8 cellular contexts compared by ENCODE assay signal in genomic region chr14:105482486-105483110, GRCh38. TPM values are rescaled to one million over a fixed set of nuclear protein-coding genes. Genes with fewer than 3 reads are reported as not detected.
DNase-seq lines count a peak whose midpoint lies in the region; ATAC-seq, FAIRE-seq and TF ChIP-seq lines count a peak whose summit lies in the region.

No MANE protein-coding gene starts in this region.

- H3K27me3 Mint-ChIP-seq in activated CD4-positive, alpha-beta T cell treated with anti-CD3 and anti-CD28 coated beads, Interleukin-2, amount 10 ng/mL, durations not matched to agents 7 days and 5 days = peaks cover 15% of the 10 kb centered on the region

- ATAC-seq in GM12878 = no peak
- no peak for ATAC-seq in lung (ENCODE audit: insufficient read depth, low FRiP score)
- no peak for ATAC-seq in thoracic aorta (ENCODE audit: insufficient number of reproducible peaks, low FRiP score, low read depth)
- ATAC-seq in GM21529 (IDR thresholded peaks at IDR 0.05; ENCODE audit: unreplicated experiment) = no peak

- peaks cover 2% of the 10 kb centered on the region for H3K36me3 Mint-ChIP-seq in activated CD4-positive, alpha-beta T cell treated with anti-CD3 and anti-CD28 coated beads, Interleukin-2, amount 10 ng/mL, durations not matched to agents 7 days and 5 days (ENCODE audit: low read depth)

- TF ChIP-seq POLR2A in GM12878 (IDR thresholded peaks at IDR 0.05; ENCODE audit: low read depth, low read length) = no peak

- H4K20me1 ChIP-seq in GM12878 (ENCODE audit: control insufficient read depth, insufficient read depth) = no peaks in the 10 kb centered on the region

- H3K36me3 ChIP-seq in GM12878 (ENCODE audit: control insufficient read depth in 2 of 2, insufficient read depth in 2 of 2, low read length in 1 of 2) (no peaks in the 10 kb centered on the region), lung (ENCODE audit: control insufficient read depth in 2 of 2, insufficient read depth in 2 of 2, low read length in 2 of 2) (peaks cover 0 to 8% of the 10 kb centered on the region in 2 donors), thoracic aorta (peaks cover 6% of the 10 kb centered on the region)

- TF ChIP-seq CTCF in GM12878 (IDR thresholded peaks at IDR 0.05 in 2 of 3, conservative IDR thresholded peaks at IDR 0.05 in 1 of 3; ENCODE audit: control insufficient read depth in 2 of 3, extremely low read depth in 1 of 3, insufficient read depth in 1 of 3, low read depth in 3 of 3, low read length in 3 of 3) (no peak), lung (IDR thresholded peaks at IDR 0.05; ENCODE audit: control extremely low read depth, extremely low read depth) (no peak), thoracic aorta (IDR thresholded peaks at IDR 0.05) (no peak)

- POLR2A ChIA-PET in activated CD4-positive, alpha-beta T cell treated with anti-CD3 and anti-CD28 coated beads, Interleukin-2, amount 10 ng/mL, durations not matched to agents 7 days and 5 days (lab: Charles Lee) = interaction anchor here (1.0 kb wide), 1 partner anchor 9 kb away, joined by 3 read pairs; the partner anchor contains the start of gene TEDC1
- POLR2A ChIA-PET in GM12878 (lab: Charles Lee) = interaction anchor here (0.8 to 2.2 kb wide), 2 partner anchors 7 to 9 kb away, joined by 3 to 23 read pairs; no protein-coding TSS in a partner anchor

- no peaks in the 10 kb centered on the region for H3K9me3 ChIP-seq in GM12878 (replicated peaks; ENCODE audit: control insufficient read depth, insufficient read depth, low read length)
- H3K9me3 ChIP-seq in lung (ENCODE audit: control insufficient read depth in 2 of 2, insufficient read depth in 1 of 2, low read length in 1 of 2) = no peaks in the 10 kb centered on the region
- no peaks in the 10 kb centered on the region for H3K9me3 ChIP-seq in thoracic aorta

- no peak for TF ChIP-seq RAD21 in GM12878 (IDR thresholded peaks at IDR 0.05; ENCODE audit: insufficient read depth, low read depth, low read length)

- intact Hi-C loops in GM12878 (cut with micrococcal nuclease; ENCODE audit: unreplicated experiment) = loop anchor here (10.0 kb wide), 1 partner anchor 418 kb away; the partner anchor contains the start of gene GPR132

- H3K4me3 Mint-ChIP-seq in activated CD4-positive, alpha-beta T cell treated with anti-CD3 and anti-CD28 coated beads, Interleukin-2, amount 10 ng/mL, durations not matched to agents 7 days and 5 days = peak overlapping the region; percentile 58

- no TSS peak for BruUV-seq in GM12878 (replicated peaks; lab: Mats Ljungman, UMichigan)

- H3K9me3 Mint-ChIP-seq in activated CD4-positive, alpha-beta T cell treated with anti-CD3 and anti-CD28 coated beads, Interleukin-2, amount 10 ng/mL, durations not matched to agents 7 days and 5 days = no peaks in the 10 kb centered on the region

- no peak overlapping the region for H2AFZ ChIP-seq in GM12878 (ENCODE audit: control insufficient read depth, low read depth, low read length)

- in situ Hi-C loops in GM12878 (cut with MboI) = no loop called here

- H3K27me3 ChIP-seq in GM12878 (replicated peaks in 1 of 2; ENCODE audit: control insufficient read depth in 2 of 2, insufficient read depth in 2 of 2, low read length in 1 of 2) (no peaks in the 10 kb centered on the region; a peak in 1 of 4 replicates), lung (ENCODE audit: control insufficient read depth, insufficient read depth) (no peaks in the 10 kb centered on the region), thoracic aorta (replicated peaks; ENCODE audit: insufficient read depth) (no peaks in the 10 kb centered on the region)

- CTCF ChIA-PET in activated CD4-positive, alpha-beta T cell treated with anti-CD3 and anti-CD28 coated beads, Interleukin-2, amount 10 ng/mL, durations not matched to agents 7 days and 5 days (lab: Charles Lee) = interaction anchor here (1.5 to 4.0 kb wide), 6 partner anchors 12 to 181 kb away, joined by 3 to 41 read pairs (median 7); no protein-coding TSS in a partner anchor
- CTCF ChIA-PET in GM12878 (lab: Yijun Ruan, JAX) = interaction anchor here (0.7 to 2.9 kb wide), 5 partner anchors 8 to 113 kb away, joined by 3 to 103 read pairs (median 17); partner anchors contain the start of gene TEDC1

- peaks cover 47% of the 10 kb centered on the region for H3K4me1 Mint-ChIP-seq in activated CD4-positive, alpha-beta T cell treated with anti-CD3 and anti-CD28 coated beads, Interleukin-2, amount 10 ng/mL, durations not matched to agents 7 days and 5 days

- peaks cover 30% of the 10 kb centered on the region for H3K4me1 ChIP-seq in GM12878 (ENCODE audit: control insufficient read depth, insufficient read depth, low read length)
- H3K4me1 ChIP-seq in lung (ENCODE audit: control insufficient read depth in 2 of 2, insufficient read depth in 2 of 2, low read length in 2 of 2) = peaks cover 11 to 38% of the 10 kb centered on the region in 2 donors
- peaks cover 38 to 77% of the 10 kb centered on the region in 2 donors for H3K4me1 ChIP-seq in thoracic aorta (ENCODE audit: control insufficient read depth in 1 of 2, low read depth in 2 of 2)

- no peak overlapping the region for H3K9ac ChIP-seq in GM12878 (ENCODE audit: control insufficient read depth, insufficient read depth, low read length)

- no peak overlapping the region for H3K27ac ChIP-seq in GM12878 (ENCODE audit: control insufficient read depth, insufficient read depth)
- H3K27ac ChIP-seq in lung (ENCODE audit: low read depth in 1 of 2, low read length in 1 of 2) = peak overlapping the region; percentile 86 to 95
- peak overlapping the region; percentile 97 to 100 for H3K27ac ChIP-seq in thoracic aorta

- RAD21 ChIA-PET in GM12878 (lab: Charles Lee; ENCODE audit: unreplicated experiment) = interaction anchor here (0.7 to 2.3 kb wide), 5 partner anchors 7 to 116 kb away, joined by 3 to 74 read pairs (median 3); no protein-coding TSS in a partner anchor

- SMC1A ChIA-PET in GM12878 (lab: Charles Lee; ENCODE audit: uncharacterized antibody, unreplicated experiment) = interaction anchor here (2.4 kb wide), 1 partner anchor 7 kb away, joined by 39 read pairs; the partner anchor contains the start of gene TEDC1

- H3K79me2 ChIP-seq in GM12878 (ENCODE audit: control insufficient read depth, insufficient read depth, low read length) = peaks cover 2% of the 10 kb centered on the region; the same call in 1 of the 2 replicates

- H3K4me3 ChIP-seq in GM12878 = no peak overlapping the region
- no peak overlapping the region for H3K4me3 ChIP-seq in lung
- peak overlapping the region; percentile 81 for H3K4me3 ChIP-seq in thoracic aorta

- H3K27ac Mint-ChIP-seq in activated CD4-positive, alpha-beta T cell treated with anti-CD3 and anti-CD28 coated beads, Interleukin-2, amount 10 ng/mL, durations not matched to agents 7 days and 5 days = peak overlapping the region; percentile 98

- 69% methylated on average over 18 of the region's 18 CpGs for WGBS in GM12878 (ENCODE audit: insufficient coverage, insufficient replicate concordance, low lambda C conversion rate, missing lambda C conversion rate)
- WGBS in lung, 2 donors = 73 to 82% methylated on average over 18 of the region's 18 CpGs

- DNase-seq in activated CD4-positive, alpha-beta T cell treated with anti-CD3 and anti-CD28 coated beads, Interleukin-2, amount 10 ng/mL, durations not matched to agents 7 days and 5 days = no peak
- DNase-seq in activated CD4-positive, alpha-beta T cell treated with anti-CD3 and anti-CD28 coated beads, Interleukin-2, amount 50 U/mL, for 4 hours = no peak
- DNase-seq in GM12878 (ENCODE audit: low read depth, low spot score) (no peak), lung (ENCODE audit: low spot score) (no peak), thoracic aorta (ENCODE audit: low spot score) (no peak), UCSD-AML1 (lab: John Stamatoyannopoulos, UW; ENCODE audit: unreplicated experiment) (no peak), AG20443 (ENCODE audit: low spot score) (no peak)

- no peak for FAIRE-seq in GM12878 (lab: Jason Lieb, UNC)

- no peak for TF ChIP-seq EP300 in GM12878 (IDR thresholded peaks at IDR 0.05; ENCODE audit: borderline replicate concordance in 1 of 2, control insufficient read depth in 1 of 2, low read depth in 2 of 2, low read length in 2 of 2)

- peak overlapping the region; percentile 77 for H3K4me2 ChIP-seq in GM12878 (ENCODE audit: control insufficient read depth, insufficient read depth)

RNA-seq across cellular contexts. Expression of gene CRIP1, which starts 4.1 kb away (rescaled TPM):
- total RNA-seq in activated CD4-positive, alpha-beta T cell treated with anti-CD3 and anti-CD28 coated beads, Interleukin-2, amount 10 ng/mL, durations not matched to agents 7 days and 5 days = 100 to 1,000 TPM; 702 to 753 TPM
- 20.9 and 21.9 TPM in 2 replicates for total RNA-seq in GM12878 (2013; cell fraction: nucleolus; rRNA removed)
- total RNA-seq in GM12878 (2014; rRNA removed) (99.4 and 101 TPM in 2 replicates), GM12878 (2014; rRNA removed; fragmentation: Illumina TruSeq; extraction: Trizol) (87.3 and 90.6 TPM in 2 replicates), GM12878 (2021) (177 and 188 TPM in 2 replicates), lung (100 to 1,000 TPM in 1 of 2 donors, 10 to 100 TPM in 1; 72.8 to 422 TPM), thoracic aorta (100 to 1,000 TPM in 1 of 2 donors, 10 to 100 TPM in 1; 75.4 to 325 TPM)
- polyA plus RNA-seq in GM12878 (2011; ENCODE audit: low read depth) = 110 TPM
- polyA plus RNA-seq in GM12878 (2011; rRNA removed) (36.3 and 174 TPM in 2 replicates), GM12878 (2014; fragmentation: Illumina TruSeq; extraction: Trizol) (8.1 and 81.1 TPM in 2 replicates), GM12878 (2014; fragmentation: Nextera tagmentation; extraction: Ambion mirVana) (100 to 1,000 TPM in 1 of 2 experiments, 10 to 100 TPM in 1; 66.8 to 134 TPM), GM12878 (2014; rRNA removed) (259 and 269 TPM in 2 replicates), GM12878 (2016; fragmentation: Nextera tagmentation; extraction: Ambion mirVana) (100 to 1,000 TPM; 207 to 230 TPM), lung (100 to 1,000 TPM; 181 to 465 TPM)
- 236 and 406 TPM in 2 replicates for polyA plus RNA-seq in GM12878 (2011; cell fraction: cytosol; rRNA removed)
- 273 and 302 TPM in 2 replicates for polyA plus RNA-seq in GM12878 (2011; cell fraction: nucleus; rRNA removed)
- polyA plus RNA-seq in GM12878 (2012) = 224 and 253 TPM in 2 replicates
- polyA minus RNA-seq in GM12878 (2011; rRNA and poly(A)+ RNA removed) = 26.0 and 61.0 TPM in 2 replicates
- 42.5 and 76.2 TPM in 2 replicates for polyA minus RNA-seq in GM12878 (2011; cell fraction: cytosol; rRNA and poly(A)+ RNA removed)
- 17.5 and 28.7 TPM in 2 replicates for polyA minus RNA-seq in GM12878 (2011; cell fraction: nucleus; rRNA and poly(A)+ RNA removed)

RNA-seq across cellular contexts. Expression of gene CRIP2, which starts 8.0 kb away (rescaled TPM):
- total RNA-seq in activated CD4-positive, alpha-beta T cell treated with anti-CD3 and anti-CD28 coated beads, Interleukin-2, amount 10 ng/mL, durations not matched to agents 7 days and 5 days = 1 to 10 TPM in 1 of 2 experiments, under 1 TPM in 1; 0.64 to 1.8 TPM
- not detected in 2 replicates for total RNA-seq in GM12878 (2013; cell fraction: nucleolus; rRNA removed)
- total RNA-seq in GM12878 (2014; rRNA removed) (0.11 TPM in 1 of 2 replicates, not detected in the other), GM12878 (2014; rRNA removed; fragmentation: Illumina TruSeq; extraction: Trizol) (not detected in 2 replicates), GM12878 (2021) (0.49 and 0.61 TPM in 2 replicates), lung (100 to 1,000 TPM; 135 to 267 TPM), thoracic aorta (100 to 1,000 TPM; 307 to 748 TPM)
- not detected for polyA plus RNA-seq in GM12878 (2011; ENCODE audit: low read depth)
- polyA plus RNA-seq in GM12878 (2011; rRNA removed) (0.04 TPM in 1 of 2 replicates, not detected in the other), GM12878 (2014; fragmentation: Illumina TruSeq; extraction: Trizol) (not detected in 2 replicates), GM12878 (2014; fragmentation: Nextera tagmentation; extraction: Ambion mirVana) (not detected), GM12878 (2014; rRNA removed) (not detected in 2 replicates), GM12878 (2016; fragmentation: Nextera tagmentation; extraction: Ambion mirVana) (under 1 TPM; 0.37 to 0.62 TPM), lung (100 to 1,000 TPM; 194 to 216 TPM)
- 0.39 and 0.40 TPM in 2 replicates for polyA plus RNA-seq in GM12878 (2011; cell fraction: cytosol; rRNA removed)
- 0.37 and 0.57 TPM in 2 replicates for polyA plus RNA-seq in GM12878 (2011; cell fraction: nucleus; rRNA removed)
- polyA plus RNA-seq in GM12878 (2012) = 0.15 and 0.22 TPM in 2 replicates
- polyA minus RNA-seq in GM12878 (2011; rRNA and poly(A)+ RNA removed) = not detected in 2 replicates
- 2.9 and 4.2 TPM in 2 replicates for polyA minus RNA-seq in GM12878 (2011; cell fraction: cytosol; rRNA and poly(A)+ RNA removed)
- polyA minus RNA-seq in GM12878 (2011; cell fraction: nucleus; rRNA and poly(A)+ RNA removed) = 1.4 TPM in 1 of 2 replicates, not detected in the other

RNA-seq across cellular contexts. Expression of gene TEDC1, which starts 8.4 kb away (rescaled TPM):
- 10 to 100 TPM; 40.7 to 53.2 TPM for total RNA-seq in activated CD4-positive, alpha-beta T cell treated with anti-CD3 and anti-CD28 coated beads, Interleukin-2, amount 10 ng/mL, durations not matched to agents 7 days and 5 days
- total RNA-seq in GM12878 (2013; cell fraction: nucleolus; rRNA removed) = 15.3 and 19.0 TPM in 2 replicates
- 23.0 and 25.8 TPM in 2 replicates for total RNA-seq in GM12878 (2014; rRNA removed)
- total RNA-seq in GM12878 (2014; rRNA removed; fragmentation: Illumina TruSeq; extraction: Trizol) = 2.9 and 5.1 TPM in 2 replicates
- 30.5 and 34.2 TPM in 2 replicates for total RNA-seq in GM12878 (2021)
- 1.9 TPM for polyA plus RNA-seq in GM12878 (2011; ENCODE audit: low read depth)
- polyA plus RNA-seq in GM12878 (2011; rRNA removed) = 1.7 and 6.0 TPM in 2 replicates
- polyA plus RNA-seq in GM12878 (2011; cell fraction: cytosol; rRNA removed) = 8.1 and 18.8 TPM in 2 replicates
- 26.6 and 44.6 TPM in 2 replicates for polyA plus RNA-seq in GM12878 (2011; cell fraction: nucleus; rRNA removed)
- polyA plus RNA-seq in GM12878 (2012) = 7.2 and 9.4 TPM in 2 replicates
- 0.10 and 0.76 TPM in 2 replicates for polyA plus RNA-seq in GM12878 (2014; fragmentation: Illumina TruSeq; extraction: Trizol)
- 1 to 10 TPM in 1 of 2 experiments, under 1 TPM in 1; 0.19 to 1.6 TPM for polyA plus RNA-seq in GM12878 (2014; fragmentation: Nextera tagmentation; extraction: Ambion mirVana)
- 27.8 and 32.6 TPM in 2 replicates for polyA plus RNA-seq in GM12878 (2014; rRNA removed)
- polyA plus RNA-seq in GM12878 (2016; fragmentation: Nextera tagmentation; extraction: Ambion mirVana) = 10 to 100 TPM; 23.3 to 29.9 TPM
- 6.5 and 9.2 TPM in 2 replicates for polyA minus RNA-seq in GM12878 (2011; rRNA and poly(A)+ RNA removed)
- 4.4 and 5.8 TPM in 2 replicates for polyA minus RNA-seq in GM12878 (2011; cell fraction: cytosol; rRNA and poly(A)+ RNA removed)
- polyA minus RNA-seq in GM12878 (2011; cell fraction: nucleus; rRNA and poly(A)+ RNA removed) = 8.9 and 18.4 TPM in 2 replicates
- 10 to 100 TPM in 1 of 2 donors, 1 to 10 TPM in 1; 5.8 to 20.8 TPM for total RNA-seq in lung
- polyA plus RNA-seq in lung = 10 to 100 TPM; 12.8 to 16.0 TPM
- total RNA-seq in thoracic aorta = 10 to 100 TPM in 1 of 2 donors, 1 to 10 TPM in 1; 7.8 to 42.1 TPM

RNA-seq across cellular contexts. Expression of gene TMEM121, which starts 43.8 kb away (rescaled TPM):
- 1 to 10 TPM; 4.6 TPM for total RNA-seq in activated CD4-positive, alpha-beta T cell treated with anti-CD3 and anti-CD28 coated beads, Interleukin-2, amount 10 ng/mL, durations not matched to agents 7 days and 5 days
- total RNA-seq in GM12878 (2013; cell fraction: nucleolus; rRNA removed) = 2.2 and 2.7 TPM in 2 replicates
- total RNA-seq in GM12878 (2014; rRNA removed) (4.9 and 6.6 TPM in 2 replicates), GM12878 (2014; rRNA removed; fragmentation: Illumina TruSeq; extraction: Trizol) (0.09 and 0.13 TPM in 2 replicates), GM12878 (2021) (3.2 and 3.4 TPM in 2 replicates), lung (1 to 10 TPM; 3.0 to 5.4 TPM), thoracic aorta (1 to 10 TPM; 2.6 to 5.5 TPM)
- not detected for polyA plus RNA-seq in GM12878 (2011; ENCODE audit: low read depth)
- polyA plus RNA-seq in GM12878 (2011; rRNA removed) (0.04 TPM in 1 of 2 replicates, not detected in the other), GM12878 (2014; fragmentation: Illumina TruSeq; extraction: Trizol) (not detected in 2 replicates), GM12878 (2014; fragmentation: Nextera tagmentation; extraction: Ambion mirVana) (under 1 TPM in 1 of 2 experiments, not detected in 1; 0.27 TPM), GM12878 (2014; rRNA removed) (3.1 and 4.9 TPM in 2 replicates), GM12878 (2016; fragmentation: Nextera tagmentation; extraction: Ambion mirVana) (1 to 10 TPM in 1 of 2 experiments, under 1 TPM in 1; 0.49 to 1.9 TPM), lung (1 to 10 TPM; 1.1 to 2.6 TPM)
- polyA plus RNA-seq in GM12878 (2011; cell fraction: cytosol; rRNA removed) = 0.13 TPM in 1 of 2 replicates, not detected in the other
- 0.07 and 0.12 TPM in 2 replicates for polyA plus RNA-seq in GM12878 (2011; cell fraction: nucleus; rRNA removed)
- 0.30 and 0.35 TPM in 2 replicates for polyA plus RNA-seq in GM12878 (2012)
- polyA minus RNA-seq in GM12878 (2011; rRNA and poly(A)+ RNA removed) = not detected in 2 replicates
- not detected in 2 replicates for polyA minus RNA-seq in GM12878 (2011; cell fraction: cytosol; rRNA and poly(A)+ RNA removed)
- 0.12 and 0.29 TPM in 2 replicates for polyA minus RNA-seq in GM12878 (2011; cell fraction: nucleus; rRNA and poly(A)+ RNA removed)

Comparison
In these comparisons a context has a peak if more than half of its experiments do, and no peak if none do; other contexts are left out.
1. RNA of gene CRIP2, which starts 8.0 kb away (total RNA-seq): 307 to 748 TPM in thoracic aorta and 135 to 267 TPM in lung; 0.64 to 1.8 TPM in activated CD4-positive, alpha-beta T cell treated with anti-CD3 and anti-CD28 coated beads, Interleukin-2, amount 10 ng/mL, durations not matched to agents 7 days and 5 days and 0.11 to 0.61 TPM in GM12878; every median in the first group is over 10 times any median in the second.